In genomic region chr9:114484854-114485443, GRCh38 we compare ENCODE assay signal across 8 cellular contexts. TPM values are rescaled to one million over a fixed set of nuclear protein-coding genes. Genes with fewer than 3 reads are reported as not detected.
DNase-seq lines count a peak whose midpoint lies in the region; ATAC-seq, FAIRE-seq and TF ChIP-seq lines count a peak whose summit lies in the region.

No MANE protein-coding gene starts in this region.

- H3K9me3 Mint-ChIP-seq in T-helper 2 cell treated with Interferon-gamma antibody and Interleukin-4, amounts not matched to agents 5 μg/mL and 100 μg/mL, for 36 hours = no peaks in the 10 kb centered on the region
- no peaks in the 10 kb centered on the region for H3K9me3 Mint-ChIP-seq in stimulated activated effector memory CD8-positive, alpha-beta T cell treated with anti-CD3 and anti-CD28 coated beads, Interleukin-12 subunit alpha, Interleukin-12 subunit beta, amount 100 ng/mL, for 72 hours

- H3K27me3 Mint-ChIP-seq in T-helper 2 cell treated with Interferon-gamma antibody and Interleukin-4, amounts not matched to agents 5 μg/mL and 100 μg/mL, for 36 hours (ENCODE audit: low read depth) = peaks cover 3% of the 10 kb centered on the region

- no peaks in the 10 kb centered on the region for H3K9me3 ChIP-seq in vagina

- H3K27ac ChIP-seq in vagina = no peak overlapping the region

- in situ Hi-C loops in GM13977 (cut with MboI; ENCODE audit: low pct_unique_long_range_greater_than_20kb, low sequenced_read_pairs, unreplicated experiment) = no loop called here

- intact Hi-C loops in vagina (cut with DNase I) = no loop called here

- TF ChIP-seq CTCF in GM13977 (IDR thresholded peaks at IDR 0.05; ENCODE audit: extremely low read depth, insufficient read depth, missing control alignments) = no peak
- TF ChIP-seq CTCF in bronchial epithelial cell (IDR thresholded peaks at IDR 0.05; ENCODE audit: insufficient read depth, low read length, severe bottlenecking) = no peak
- TF ChIP-seq CTCF in vagina (IDR thresholded peaks at IDR 0.05) = no peak

- H3K27ac Mint-ChIP-seq in T-helper 2 cell treated with Interferon-gamma antibody and Interleukin-4, amounts not matched to agents 5 μg/mL and 100 μg/mL, for 36 hours = peak overlapping the region; percentile 68
- H3K27ac Mint-ChIP-seq in stimulated activated effector memory CD8-positive, alpha-beta T cell treated with anti-CD3 and anti-CD28 coated beads, Interleukin-12 subunit alpha, Interleukin-12 subunit beta, amount 100 ng/mL, for 72 hours = peak overlapping the region; percentile 85

- peaks cover 26% of the 10 kb centered on the region for H3K4me1 Mint-ChIP-seq in T-helper 2 cell treated with Interferon-gamma antibody and Interleukin-4, amounts not matched to agents 5 μg/mL and 100 μg/mL, for 36 hours (ENCODE audit: low read depth)
- peaks cover 67% of the 10 kb centered on the region for H3K4me1 Mint-ChIP-seq in stimulated activated effector memory CD8-positive, alpha-beta T cell treated with anti-CD3 and anti-CD28 coated beads, Interleukin-12 subunit alpha, Interleukin-12 subunit beta, amount 100 ng/mL, for 72 hours

- peak overlapping the region; percentile 21 for H3K4me3 Mint-ChIP-seq in T-helper 2 cell treated with Interferon-gamma antibody and Interleukin-4, amounts not matched to agents 5 μg/mL and 100 μg/mL, for 36 hours
- peak overlapping the region; percentile 53 for H3K4me3 Mint-ChIP-seq in stimulated activated effector memory CD8-positive, alpha-beta T cell treated with anti-CD3 and anti-CD28 coated beads, Interleukin-12 subunit alpha, Interleukin-12 subunit beta, amount 100 ng/mL, for 72 hours

- ATAC-seq in HG02938 (IDR thresholded peaks at IDR 0.05; ENCODE audit: unreplicated experiment) = peak; percentile 48
- peak; percentile 89 for ATAC-seq in stimulated activated effector memory CD8-positive, alpha-beta T cell treated with anti-CD3 and anti-CD28 coated beads, Interleukin-12 subunit alpha, Interleukin-12 subunit beta, amount 100 ng/mL, for 72 hours

- no peak for TF ChIP-seq POLR2A in vagina (IDR thresholded peaks at IDR 0.05)

- DNase-seq in GM13977 (ENCODE audit: low spot score) = peak; percentile 42
- peak; percentile 74 for DNase-seq in T-helper 2 cell treated with Interferon-gamma antibody and Interleukin-4, amounts not matched to agents 5 μg/mL and 100 μg/mL, for 36 hours (ENCODE audit: low spot score)
- peak; percentile 82 for DNase-seq in bronchial epithelial cell (ENCODE audit: low read depth)
- DNase-seq in stimulated activated effector memory CD8-positive, alpha-beta T cell treated with anti-CD3 and anti-CD28 coated beads, Interleukin-12 subunit alpha, Interleukin-12 subunit beta, amount 100 ng/mL, for 72 hours (ENCODE audit: low spot score in 2 of 2) = peak in 1 of 2 donors; percentile 72
- DNase-seq in vagina (ENCODE audit: extremely low spot score in 2 of 2) = no peak
- DNase-seq in NCI-H2029 treated with DMSO at 0.1 percent for 48 hours (lab: John Stamatoyannopoulos, UW) = no peak
- DNase-seq in DMS114 treated with DMSO at 0.1 percent for 48 hours (lab: John Stamatoyannopoulos, UW; ENCODE audit: unreplicated experiment) = no peak

- no peaks in the 10 kb centered on the region for H3K4me1 ChIP-seq in vagina

- H3K4me3 ChIP-seq in bronchial epithelial cell (ENCODE audit: low read depth, low read length) (no peak overlapping the region), vagina (no peak overlapping the region)

- FAIRE-seq in bronchial epithelial cell (lab: Jason Lieb, UNC) = no peak

- H3K36me3 Mint-ChIP-seq in T-helper 2 cell treated with Interferon-gamma antibody and Interleukin-4, amounts not matched to agents 5 μg/mL and 100 μg/mL, for 36 hours (ENCODE audit: low read depth) = no peaks in the 10 kb centered on the region
- peaks cover 14% of the 10 kb centered on the region for H3K36me3 Mint-ChIP-seq in stimulated activated effector memory CD8-positive, alpha-beta T cell treated with anti-CD3 and anti-CD28 coated beads, Interleukin-12 subunit alpha, Interleukin-12 subunit beta, amount 100 ng/mL, for 72 hours

- H3K36me3 ChIP-seq in bronchial epithelial cell (ENCODE audit: control insufficient read depth, insufficient read depth, low read length) (no peaks in the 10 kb centered on the region), vagina (no peaks in the 10 kb centered on the region)

- peaks cover 5% of the 10 kb centered on the region for H3K27me3 ChIP-seq in bronchial epithelial cell (ENCODE audit: control insufficient read depth, insufficient read depth, low read length)
- no peaks in the 10 kb centered on the region for H3K27me3 ChIP-seq in vagina

RNA-seq across cellular contexts. Expression of gene WHRN, which starts 20.3 kb away (rescaled TPM):
- total RNA-seq in bronchial epithelial cell (0.53 and 0.77 TPM in 2 replicates), vagina (9.1 TPM)

Comparison
In these comparisons a context has a peak if more than half of its experiments do, and no peak if none do; other contexts are left out.
1. DNase-seq: peak in GM13977 (single experiment), T-helper 2 cell treated with Interferon-gamma antibody and Interleukin-4, amounts not matched to agents 5 μg/mL and 100 μg/mL, for 36 hours (single experiment) and bronchial epithelial cell (single experiment); none in vagina (0 of 2), NCI-H2029 treated with DMSO at 0.1 percent for 48 hours (single experiment) and DMS114 treated with DMSO at 0.1 percent for 48 hours (single experiment).